Comparison of ENCODE assay signal across 8 cellular contexts in the genomic region with DNA sequence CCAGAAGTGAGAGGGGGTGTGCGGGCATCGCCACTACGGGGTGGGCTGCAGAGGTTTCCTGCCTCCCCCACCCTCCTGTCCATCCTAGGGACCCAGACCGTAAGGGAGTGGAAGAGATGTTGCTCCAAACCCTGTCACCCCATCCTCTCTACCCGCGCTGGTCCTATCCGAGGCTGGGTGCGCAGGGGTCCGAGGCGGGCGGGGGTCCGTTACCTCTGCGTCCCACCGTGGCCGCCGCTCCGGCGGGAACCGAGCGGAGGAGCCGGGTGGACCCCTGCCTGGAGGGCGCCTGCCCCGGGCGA. TPM values are rescaled to one million over a fixed set of nuclear protein-coding genes. Genes with fewer than 3 reads are reported as not detected.
DNase-seq lines count a peak whose midpoint lies in the region; ATAC-seq and TF ChIP-seq lines count a peak whose summit lies in the region.

No MANE protein-coding gene starts in this region.

- H2AFZ ChIP-seq in parathyroid adenoma = peak overlapping the region; percentile 89

- H3K4me3 ChIP-seq in fibroblast of villous mesenchyme (ENCODE audit: low read depth, low read length) = peak overlapping the region; percentile 83
- H3K4me3 ChIP-seq in parathyroid adenoma (ENCODE audit: low read depth, low read length) = peak overlapping the region; percentile 73

- peak; percentile 24 for ATAC-seq in GM18868 (IDR thresholded peaks at IDR 0.05; ENCODE audit: unreplicated experiment)
- ATAC-seq in HG02885 (IDR thresholded peaks at IDR 0.05; ENCODE audit: poor library complexity, unreplicated experiment) = peak; percentile 32

- peaks cover 15% of the 10 kb centered on the region for H3K4me1 Mint-ChIP-seq in T-helper 2 cell treated with Interferon-gamma antibody and Interleukin-4, amounts not matched to agents 5 μg/mL and 100 μg/mL, for 36 hours (ENCODE audit: low read depth)

- H3K4me2 ChIP-seq in parathyroid adenoma (ENCODE audit: low read length) = peak overlapping the region; percentile 65

- DNase-seq in T-helper 2 cell treated with Interferon-gamma antibody and Interleukin-4, amounts not matched to agents 5 μg/mL and 100 μg/mL, for 36 hours (ENCODE audit: low spot score) = peak; percentile 18
- DNase-seq in fibroblast of villous mesenchyme (ENCODE audit: low read depth) (no peak), amniotic stem cell (lab: John Stamatoyannopoulos, UW) (no peak), NCI-H1092 (lab: John Stamatoyannopoulos, UW) (no peak), NCI-H226 (no peak)

- TF ChIP-seq CTCF in fibroblast of villous mesenchyme (IDR thresholded peaks at IDR 0.05; ENCODE audit: insufficient read depth, low read depth, low read length) (no peak), parathyroid adenoma (IDR thresholded peaks at IDR 0.05) (no peak)

- no peak overlapping the region for H3K9ac ChIP-seq in parathyroid adenoma

- peak overlapping the region; percentile 62 for H3K27ac ChIP-seq in parathyroid adenoma

- H3K36me3 Mint-ChIP-seq in T-helper 2 cell treated with Interferon-gamma antibody and Interleukin-4, amounts not matched to agents 5 μg/mL and 100 μg/mL, for 36 hours (ENCODE audit: low read depth) = peaks cover 10% of the 10 kb centered on the region

- H3K9me3 Mint-ChIP-seq in T-helper 2 cell treated with Interferon-gamma antibody and Interleukin-4, amounts not matched to agents 5 μg/mL and 100 μg/mL, for 36 hours = no peaks in the 10 kb centered on the region

- peak overlapping the region; percentile 92 for H3K4me3 Mint-ChIP-seq in T-helper 2 cell treated with Interferon-gamma antibody and Interleukin-4, amounts not matched to agents 5 μg/mL and 100 μg/mL, for 36 hours

- no peaks in the 10 kb centered on the region for H3K27me3 ChIP-seq in parathyroid adenoma (ENCODE audit: control insufficient read depth, insufficient read depth, low read length)

- H3K36me3 ChIP-seq in parathyroid adenoma (ENCODE audit: control insufficient read depth, insufficient read depth, low read length) = no peaks in the 10 kb centered on the region

- H3K27me3 Mint-ChIP-seq in T-helper 2 cell treated with Interferon-gamma antibody and Interleukin-4, amounts not matched to agents 5 μg/mL and 100 μg/mL, for 36 hours (ENCODE audit: low read depth) = peaks cover 13% of the 10 kb centered on the region

- H3K9me3 ChIP-seq in parathyroid adenoma (ENCODE audit: control insufficient read depth, low read length) = no peaks in the 10 kb centered on the region

- peak overlapping the region; percentile 39 for H3K27ac Mint-ChIP-seq in T-helper 2 cell treated with Interferon-gamma antibody and Interleukin-4, amounts not matched to agents 5 μg/mL and 100 μg/mL, for 36 hours

- no peaks in the 10 kb centered on the region for H3K79me2 ChIP-seq in parathyroid adenoma

- H3K4me1 ChIP-seq in parathyroid adenoma = peaks cover 3% of the 10 kb centered on the region

RNA-seq across cellular contexts. Expression of gene DGKH, which starts 0.2 kb away (rescaled TPM):
- 16.0 and 16.4 TPM in 2 replicates for total RNA-seq in fibroblast of villous mesenchyme
